ENCODE assay signal across 10 cellular contexts in genomic region chr10:125707852-125708468, GRCh38. TPM values are rescaled to one million over a fixed set of nuclear protein-coding genes. Genes with fewer than 3 reads are reported as not detected.
A peak's percentile ranks its signal among the peaks of the same experiment; 100 is the strongest.
DNase-seq lines count a peak whose midpoint lies in the region; ATAC-seq, FAIRE-seq and TF ChIP-seq lines count a peak whose summit lies in the region.
"Had no signal": no experiment of that assay in that cellular context is flagged by ENCODE, and none has a peak within 500 bp of the region (broad histone marks: within the 10 kb centered on the region; RNA-seq: fewer than 3 reads in every experiment).

No MANE protein-coding gene starts in this region.

- in situ Hi-C loops in brain microvascular endothelial cell (cut with HindIII; ENCODE audit: low pct_ligation_motif_present, low sequenced_read_pairs), result no loop called here

- peaks cover 0 to 33% (median 22%) of the 10 kb centered on the region in 8 donors for H3K9me3 ChIP-seq in spleen

- no peaks in the 10 kb centered on the region for H3K36me3 ChIP-seq in brain microvascular endothelial cell (replicated peaks)
- no peaks in the 10 kb centered on the region for H3K36me3 ChIP-seq in spleen

- H3K27ac ChIP-seq in brain microvascular endothelial cell, result no peak overlapping the region
- H3K27ac ChIP-seq in spleen, result no peak overlapping the region
- H3K27ac ChIP-seq: PC-9 had no signal

- TF ChIP-seq CTCF in cardiac fibroblast (IDR thresholded peaks at IDR 0.05; ENCODE audit: low read depth, low read length) (no peak), progenitor cell of endocrine pancreas (IDR thresholded peaks at IDR 0.05; ENCODE audit: unreplicated experiment) (no peak), brain microvascular endothelial cell (IDR thresholded peaks at IDR 0.05; ENCODE audit: low read depth, low read length, missing control alignments) (no peak), spleen (IDR thresholded peaks at IDR 0.05 in 8 of 11, conservative IDR thresholded peaks at IDR 0.05 in 3 of 11) (no peak)

- no peaks in the 10 kb centered on the region for H3K27me3 ChIP-seq in brain microvascular endothelial cell (replicated peaks)
- H3K27me3 ChIP-seq in spleen (replicated peaks in 1 of 7), result no peaks in the 10 kb centered on the region

- TF ChIP-seq POLR2A in spleen (IDR thresholded peaks at IDR 0.05), result no peak

- H3K4me3 ChIP-seq in cardiac fibroblast (replicated peaks in 1 of 2; ENCODE audit: low read depth in 2 of 2, low read length in 2 of 2) (no peak overlapping the region), brain microvascular endothelial cell (ENCODE audit: low read depth, low read length) (no peak overlapping the region), spleen (no peak overlapping the region)
- H3K4me3 ChIP-seq: PC-9 had no signal

- peak; percentile 53 for ATAC-seq in HG03060 (IDR thresholded peaks at IDR 0.05; ENCODE audit: low read depth, unreplicated experiment)

- no peaks in the 10 kb centered on the region for H3K36me3 Mint-ChIP-seq in progenitor cell of endocrine pancreas (ENCODE audit: insufficient read depth)

- peak; percentile 77 for FAIRE-seq in GM19239 (lab: Jason Lieb, UNC)

- H3K4me3 Mint-ChIP-seq in progenitor cell of endocrine pancreas (ENCODE audit: low read depth), result no peak overlapping the region

- H3K9me3 Mint-ChIP-seq in progenitor cell of endocrine pancreas (ENCODE audit: low read depth), result no peaks in the 10 kb centered on the region

- intact Hi-C loops in spleen (cut with DNase I; ENCODE audit: low total_unique reads), result no loop called here

- no peaks in the 10 kb centered on the region for H3K4me1 ChIP-seq in spleen

- no peaks in the 10 kb centered on the region for H3K27me3 Mint-ChIP-seq in progenitor cell of endocrine pancreas

- peaks cover 27% of the 10 kb centered on the region for H3K4me1 Mint-ChIP-seq in progenitor cell of endocrine pancreas (ENCODE audit: low read depth)

- peak overlapping the region; percentile 16 for H3K27ac Mint-ChIP-seq in progenitor cell of endocrine pancreas

- 59 to 92% (median 87%) methylated on average over 2 of the region's 2 CpGs for WGBS in spleen, 5 donors

- no peak for DNase-seq in GM19239 (ENCODE audit: insufficient read length, low spot score)
- peak; percentile 5 to 11 for DNase-seq in cardiac fibroblast (ENCODE audit: low read depth in 2 of 2)
- DNase-seq in progenitor cell of endocrine pancreas (ENCODE audit: low spot score, unreplicated experiment), result no peak
- no peak for DNase-seq in ecto neural progenitor cell (ENCODE audit: low spot score)
- DNase-seq in brain microvascular endothelial cell, result no peak
- no peak for DNase-seq in spleen

RNA-seq across cellular contexts. Expression of gene EDRF1, which starts 11.5 kb away (rescaled TPM):
- total RNA-seq in progenitor cell of endocrine pancreas, result 47.4 and 48.2 TPM in 2 replicates
- 10 to 100 TPM; 30.1 to 47.5 (median 36.5) TPM for total RNA-seq in spleen
- polyA plus RNA-seq in spleen, result 10 to 100 TPM; 17.8 to 35.4 (median 24.2) TPM

RNA-seq across cellular contexts. Expression of gene TEX36, which starts 25.0 kb away (rescaled TPM):
- total RNA-seq in progenitor cell of endocrine pancreas, result not detected in 2 replicates
- not detected for total RNA-seq in spleen
- polyA plus RNA-seq in spleen, result not detected
- total RNA-seq: dermis microvascular lymphatic vessel endothelial cell, mononuclear cell had no signal

Comparison
In these comparisons a context has a peak if more than half of its experiments do, and no peak if none do; other contexts are left out.
1. DNase-seq: peak in cardiac fibroblast (2 of 2); none in GM19239 (single experiment), progenitor cell of endocrine pancreas (single experiment), ecto neural progenitor cell (single experiment), brain microvascular endothelial cell (single experiment) and spleen (single experiment).